2 cellular contexts compared by ENCODE assay signal in the genomic region with DNA sequence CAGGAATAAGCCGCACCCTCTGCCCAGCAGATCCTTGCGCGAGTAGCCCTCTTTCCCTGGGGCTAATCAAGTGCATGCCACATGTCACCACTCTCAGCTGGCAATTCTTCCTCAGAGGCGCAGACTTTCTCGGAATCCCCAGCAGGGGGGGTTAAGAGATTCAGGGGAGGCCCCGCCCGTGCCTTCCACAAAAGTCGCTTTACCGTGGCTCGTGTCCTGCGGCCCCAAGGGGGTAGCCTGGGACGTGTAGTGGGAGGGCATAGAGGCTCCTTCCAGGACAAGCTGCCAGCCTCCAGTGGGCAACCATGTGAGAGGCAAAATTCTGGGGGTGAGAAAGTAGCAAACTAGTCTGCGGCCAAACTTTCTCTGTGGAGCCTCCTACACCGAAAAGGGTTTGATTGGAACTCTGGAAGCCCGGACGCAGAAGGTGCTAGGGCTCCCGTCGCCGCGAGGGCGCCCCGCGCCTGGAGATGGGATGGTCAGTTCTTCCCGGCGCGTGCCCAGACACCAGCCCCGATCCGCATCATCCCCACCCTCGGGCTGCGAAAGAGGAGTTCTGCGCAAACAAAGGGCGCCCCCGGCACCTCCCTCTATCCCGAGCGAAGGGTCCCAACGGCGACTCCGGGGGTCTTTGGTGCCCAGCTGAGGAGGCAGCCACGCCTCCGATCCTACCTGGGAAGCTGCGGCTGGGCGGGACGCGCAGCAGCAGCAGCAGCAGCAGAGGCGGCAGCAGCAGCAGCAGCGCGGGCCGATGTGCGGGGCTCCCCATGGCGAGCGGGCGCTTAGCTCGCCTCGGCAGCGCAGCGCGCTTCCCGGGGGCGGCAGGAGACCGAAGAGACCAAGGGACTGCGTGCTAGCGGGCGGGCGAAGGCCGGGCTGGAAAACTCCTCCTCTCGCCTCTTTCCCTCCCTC.
TF ChIP-seq lines count a peak whose summit lies in the region.

SRPX (minus strand) TSS at position 848 of the 912 bp plus-strand sequence; CDS start at position 769, 79 bp downstream.

TF ChIP-seq in GM23338, 12 proteins besides CTCF, POLR2A, EP300 and RAD21 (continues in another document):
- TF ChIP-seq CREB1 (CRISPR knock-in tag; IDR thresholded peaks at IDR 0.05; ENCODE audit: low read depth) (no peak), ZNF114 (CRISPR knock-in tag; IDR thresholded peaks at IDR 0.05) (no peak), REST (IDR thresholded peaks at IDR 0.05; ENCODE audit: unreplicated experiment) (no peak), ZNF331 (CRISPR knock-in tag; IDR thresholded peaks at IDR 0.05; ENCODE audit: low read depth) (no peak)
- TF ChIP-seq, protein P1, sequence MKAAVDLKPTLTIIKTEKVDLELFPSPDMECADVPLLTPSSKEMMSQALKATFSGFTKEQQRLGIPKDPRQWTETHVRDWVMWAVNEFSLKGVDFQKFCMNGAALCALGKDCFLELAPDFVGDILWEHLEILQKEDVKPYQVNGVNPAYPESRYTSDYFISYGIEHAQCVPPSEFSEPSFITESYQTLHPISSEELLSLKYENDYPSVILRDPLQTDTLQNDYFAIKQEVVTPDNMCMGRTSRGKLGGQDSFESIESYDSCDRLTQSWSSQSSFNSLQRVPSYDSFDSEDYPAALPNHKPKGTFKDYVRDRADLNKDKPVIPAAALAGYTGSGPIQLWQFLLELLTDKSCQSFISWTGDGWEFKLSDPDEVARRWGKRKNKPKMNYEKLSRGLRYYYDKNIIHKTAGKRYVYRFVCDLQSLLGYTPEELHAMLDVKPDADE (IDR thresholded peaks at IDR 0.05), result no peak
- TF ChIP-seq, protein P2, sequence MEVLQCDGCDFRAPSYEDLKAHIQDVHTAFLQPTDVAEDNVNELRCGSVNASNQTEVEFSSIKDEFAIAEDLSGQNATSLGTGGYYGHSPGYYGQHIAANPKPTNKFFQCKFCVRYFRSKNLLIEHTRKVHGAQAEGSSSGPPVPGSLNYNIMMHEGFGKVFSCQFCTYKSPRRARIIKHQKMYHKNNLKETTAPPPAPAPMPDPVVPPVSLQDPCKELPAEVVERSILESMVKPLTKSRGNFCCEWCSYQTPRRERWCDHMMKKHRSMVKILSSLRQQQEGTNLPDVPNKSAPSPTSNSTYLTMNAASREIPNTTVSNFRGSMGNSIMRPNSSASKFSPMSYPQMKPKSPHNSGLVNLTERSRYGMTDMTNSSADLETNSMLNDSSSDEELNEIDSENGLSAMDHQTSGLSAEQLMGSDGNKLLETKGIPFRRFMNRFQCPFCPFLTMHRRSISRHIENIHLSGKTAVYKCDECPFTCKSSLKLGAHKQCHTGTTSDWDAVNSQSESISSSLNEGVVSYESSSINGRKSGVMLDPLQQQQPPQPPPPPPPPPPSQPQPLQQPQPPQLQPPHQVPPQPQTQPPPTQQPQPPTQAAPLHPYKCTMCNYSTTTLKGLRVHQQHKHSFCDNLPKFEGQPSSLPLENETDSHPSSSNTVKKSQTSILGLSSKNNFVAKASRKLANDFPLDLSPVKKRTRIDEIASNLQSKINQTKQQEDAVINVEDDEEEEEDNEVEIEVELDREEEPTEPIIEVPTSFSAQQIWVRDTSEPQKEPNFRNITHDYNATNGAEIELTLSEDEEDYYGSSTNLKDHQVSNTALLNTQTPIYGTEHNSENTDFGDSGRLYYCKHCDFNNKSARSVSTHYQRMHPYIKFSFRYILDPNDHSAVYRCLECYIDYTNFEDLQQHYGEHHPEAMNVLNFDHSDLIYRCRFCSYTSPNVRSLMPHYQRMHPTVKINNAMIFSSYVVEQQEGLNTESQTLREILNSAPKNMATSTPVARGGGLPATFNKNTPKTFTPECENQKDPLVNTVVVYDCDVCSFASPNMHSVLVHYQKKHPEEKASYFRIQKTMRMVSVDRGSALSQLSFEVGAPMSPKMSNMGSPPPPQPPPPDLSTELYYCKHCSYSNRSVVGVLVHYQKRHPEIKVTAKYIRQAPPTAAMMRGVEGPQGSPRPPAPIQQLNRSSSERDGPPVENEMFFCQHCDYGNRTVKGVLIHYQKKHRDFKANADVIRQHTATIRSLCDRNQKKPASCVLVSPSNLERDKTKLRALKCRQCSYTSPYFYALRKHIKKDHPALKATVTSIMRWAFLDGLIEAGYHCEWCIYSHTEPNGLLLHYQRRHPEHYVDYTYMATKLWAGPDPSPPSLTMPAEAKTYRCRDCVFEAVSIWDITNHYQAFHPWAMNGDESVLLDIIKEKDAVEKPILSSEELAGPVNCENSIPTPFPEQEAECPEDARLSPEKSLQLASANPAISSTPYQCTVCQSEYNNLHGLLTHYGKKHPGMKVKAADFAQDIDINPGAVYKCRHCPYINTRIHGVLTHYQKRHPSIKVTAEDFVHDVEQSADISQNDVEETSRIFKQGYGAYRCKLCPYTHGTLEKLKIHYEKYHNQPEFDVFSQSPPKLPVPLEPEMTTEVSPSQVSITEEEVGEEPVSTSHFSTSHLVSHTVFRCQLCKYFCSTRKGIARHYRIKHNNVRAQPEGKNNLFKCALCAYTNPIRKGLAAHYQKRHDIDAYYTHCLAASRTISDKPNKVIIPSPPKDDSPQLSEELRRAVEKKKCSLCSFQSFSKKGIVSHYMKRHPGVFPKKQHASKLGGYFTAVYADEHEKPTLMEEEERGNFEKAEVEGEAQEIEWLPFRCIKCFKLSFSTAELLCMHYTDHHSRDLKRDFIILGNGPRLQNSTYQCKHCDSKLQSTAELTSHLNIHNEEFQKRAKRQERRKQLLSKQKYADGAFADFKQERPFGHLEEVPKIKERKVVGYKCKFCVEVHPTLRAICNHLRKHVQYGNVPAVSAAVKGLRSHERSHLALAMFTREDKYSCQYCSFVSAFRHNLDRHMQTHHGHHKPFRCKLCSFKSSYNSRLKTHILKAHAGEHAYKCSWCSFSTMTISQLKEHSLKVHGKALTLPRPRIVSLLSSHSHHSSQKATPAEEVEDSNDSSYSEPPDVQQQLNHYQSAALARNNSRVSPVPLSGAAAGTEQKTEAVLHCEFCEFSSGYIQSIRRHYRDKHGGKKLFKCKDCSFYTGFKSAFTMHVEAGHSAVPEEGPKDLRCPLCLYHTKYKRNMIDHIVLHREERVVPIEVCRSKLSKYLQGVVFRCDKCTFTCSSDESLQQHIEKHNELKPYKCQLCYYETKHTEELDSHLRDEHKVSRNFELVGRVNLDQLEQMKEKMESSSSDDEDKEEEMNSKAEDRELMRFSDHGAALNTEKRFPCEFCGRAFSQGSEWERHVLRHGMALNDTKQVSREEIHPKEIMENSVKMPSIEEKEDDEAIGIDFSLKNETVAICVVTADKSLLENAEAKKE (CRISPR knock-in tag; IDR thresholded peaks at IDR 0.05), result no peak

TF ChIP-seq in K562, 482 proteins besides CTCF, POLR2A, EP300 and RAD21:
- TF ChIP-seq, protein P3, sequence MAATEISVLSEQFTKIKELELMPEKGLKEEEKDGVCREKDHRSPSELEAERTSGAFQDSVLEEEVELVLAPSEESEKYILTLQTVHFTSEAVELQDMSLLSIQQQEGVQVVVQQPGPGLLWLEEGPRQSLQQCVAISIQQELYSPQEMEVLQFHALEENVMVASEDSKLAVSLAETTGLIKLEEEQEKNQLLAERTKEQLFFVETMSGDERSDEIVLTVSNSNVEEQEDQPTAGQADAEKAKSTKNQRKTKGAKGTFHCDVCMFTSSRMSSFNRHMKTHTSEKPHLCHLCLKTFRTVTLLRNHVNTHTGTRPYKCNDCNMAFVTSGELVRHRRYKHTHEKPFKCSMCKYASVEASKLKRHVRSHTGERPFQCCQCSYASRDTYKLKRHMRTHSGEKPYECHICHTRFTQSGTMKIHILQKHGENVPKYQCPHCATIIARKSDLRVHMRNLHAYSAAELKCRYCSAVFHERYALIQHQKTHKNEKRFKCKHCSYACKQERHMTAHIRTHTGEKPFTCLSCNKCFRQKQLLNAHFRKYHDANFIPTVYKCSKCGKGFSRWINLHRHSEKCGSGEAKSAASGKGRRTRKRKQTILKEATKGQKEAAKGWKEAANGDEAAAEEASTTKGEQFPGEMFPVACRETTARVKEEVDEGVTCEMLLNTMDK (IDR thresholded peaks at IDR 0.05; ENCODE audit: borderline replicate concordance, insufficient read depth, low read depth, low read length, poor library complexity, severe bottlenecking), result peak; percentile 59
- TF ChIP-seq TFAP4 (CRISPR knock-in tag; IDR thresholded peaks at IDR 0.05; ENCODE audit: borderline replicate concordance) (peak; percentile 31; the same call in 1 of the 2 replicates), STAT5B (CRISPR knock-in tag; IDR thresholded peaks at IDR 0.05) (no peak), TRIM25 (IDR thresholded peaks at IDR 0.05; ENCODE audit: borderline replicate concordance) (no peak), FIP1L1 (IDR thresholded peaks at IDR 0.05; ENCODE audit: low read depth, low read length, poor library complexity, severe bottlenecking) (no peak), ZNF707 (CRISPR knock-in tag; conservative IDR thresholded peaks at IDR 0.05) (no peak)
- TF ChIP-seq, protein P4, sequence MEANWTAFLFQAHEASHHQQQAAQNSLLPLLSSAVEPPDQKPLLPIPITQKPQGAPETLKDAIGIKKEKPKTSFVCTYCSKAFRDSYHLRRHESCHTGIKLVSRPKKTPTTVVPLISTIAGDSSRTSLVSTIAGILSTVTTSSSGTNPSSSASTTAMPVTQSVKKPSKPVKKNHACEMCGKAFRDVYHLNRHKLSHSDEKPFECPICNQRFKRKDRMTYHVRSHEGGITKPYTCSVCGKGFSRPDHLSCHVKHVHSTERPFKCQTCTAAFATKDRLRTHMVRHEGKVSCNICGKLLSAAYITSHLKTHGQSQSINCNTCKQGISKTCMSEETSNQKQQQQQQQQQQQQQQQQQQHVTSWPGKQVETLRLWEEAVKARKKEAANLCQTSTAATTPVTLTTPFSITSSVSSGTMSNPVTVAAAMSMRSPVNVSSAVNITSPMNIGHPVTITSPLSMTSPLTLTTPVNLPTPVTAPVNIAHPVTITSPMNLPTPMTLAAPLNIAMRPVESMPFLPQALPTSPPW (CRISPR knock-in tag; IDR thresholded peaks at IDR 0.05), result peak; percentile 20; the same call in 1 of the 2 replicates
- TF ChIP-seq, protein P5, sequence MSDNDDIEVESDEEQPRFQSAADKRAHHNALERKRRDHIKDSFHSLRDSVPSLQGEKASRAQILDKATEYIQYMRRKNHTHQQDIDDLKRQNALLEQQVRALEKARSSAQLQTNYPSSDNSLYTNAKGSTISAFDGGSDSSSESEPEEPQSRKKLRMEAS (CRISPR knock-in tag; IDR thresholded peaks at IDR 0.05), result no peak
- TF ChIP-seq, protein P6, sequence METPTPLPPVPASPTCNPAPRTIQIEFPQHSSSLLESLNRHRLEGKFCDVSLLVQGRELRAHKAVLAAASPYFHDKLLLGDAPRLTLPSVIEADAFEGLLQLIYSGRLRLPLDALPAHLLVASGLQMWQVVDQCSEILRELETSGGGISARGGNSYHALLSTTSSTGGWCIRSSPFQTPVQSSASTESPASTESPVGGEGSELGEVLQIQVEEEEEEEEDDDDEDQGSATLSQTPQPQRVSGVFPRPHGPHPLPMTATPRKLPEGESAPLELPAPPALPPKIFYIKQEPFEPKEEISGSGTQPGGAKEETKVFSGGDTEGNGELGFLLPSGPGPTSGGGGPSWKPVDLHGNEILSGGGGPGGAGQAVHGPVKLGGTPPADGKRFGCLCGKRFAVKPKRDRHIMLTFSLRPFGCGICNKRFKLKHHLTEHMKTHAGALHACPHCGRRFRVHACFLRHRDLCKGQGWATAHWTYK (CRISPR knock-in tag; IDR thresholded peaks at IDR 0.05), result peak; percentile 58; the same call in 1 of the 2 replicates
